ENCODE assay signal across 10 cellular contexts in genomic region chr17:69870091-69870530, GRCh38.
DNase-seq lines count a peak whose midpoint lies in the region; ATAC-seq, FAIRE-seq and TF ChIP-seq lines count a peak whose summit lies in the region.
"Had no signal": no experiment of that assay in that cellular context is flagged by ENCODE, and none has a peak within 500 bp of the region (broad histone marks: within the 10 kb centered on the region; RNA-seq: fewer than 3 reads in every experiment).

No MANE protein-coding gene starts in this region.

- H2AFZ ChIP-seq in OCI-LY7 (ENCODE audit: low read length) (no peak overlapping the region), keratinocyte (ENCODE audit: control insufficient read depth, low read length) (no peak overlapping the region)

- no peaks in the 10 kb centered on the region for H3K36me3 Mint-ChIP-seq in activated CD4-positive, alpha-beta memory T cell treated with anti-CD3 and anti-CD28 coated beads for 36 hours
- no peaks in the 10 kb centered on the region for H3K36me3 Mint-ChIP-seq in activated CD8-positive, alpha-beta T cell treated with anti-CD3 and anti-CD28 coated beads, Interleukin-2, amount 10 ng/mL, durations not matched to agents 7 days and 5 days (ENCODE audit: low read depth)
- H3K36me3 Mint-ChIP-seq in T-helper 2 cell treated with Interferon-gamma antibody and Interleukin-4, amounts not matched to agents 5 μg/mL and 100 μg/mL, for 36 hours (ENCODE audit: low read depth), result no peaks in the 10 kb centered on the region

- no TSS peak for BruUV-seq in OCI-LY7 (replicated peaks; lab: Mats Ljungman, UMichigan)

- H4K20me1 ChIP-seq in OCI-LY7 (ENCODE audit: insufficient read depth, low read length) (no peaks in the 10 kb centered on the region), keratinocyte (ENCODE audit: control insufficient read depth, extremely low read depth, insufficient read depth, low read length) (no peaks in the 10 kb centered on the region)

- H3K27me3 ChIP-seq in keratinocyte (ENCODE audit: control insufficient read depth, extremely low read depth, insufficient read depth, low read length), result no peaks in the 10 kb centered on the region
- H3K27me3 ChIP-seq: suprapubic skin had no signal

- intact Hi-C loops in OCI-LY7 (cut with micrococcal nuclease; ENCODE audit: unreplicated experiment), result no loop called here
- intact Hi-C loops in activated CD4-positive, alpha-beta memory T cell treated with anti-CD3 and anti-CD28 coated beads for 36 hours (cut with micrococcal nuclease), result no loop called here

- no peaks in the 10 kb centered on the region for H3K27me3 Mint-ChIP-seq in activated CD4-positive, alpha-beta memory T cell treated with anti-CD3 and anti-CD28 coated beads for 36 hours
- no peaks in the 10 kb centered on the region for H3K27me3 Mint-ChIP-seq in activated CD8-positive, alpha-beta T cell treated with anti-CD3 and anti-CD28 coated beads, Interleukin-2, amount 10 ng/mL, durations not matched to agents 7 days and 5 days (ENCODE audit: low read depth)
- H3K27me3 Mint-ChIP-seq in T-helper 2 cell treated with Interferon-gamma antibody and Interleukin-4, amounts not matched to agents 5 μg/mL and 100 μg/mL, for 36 hours (ENCODE audit: low read depth), result no peaks in the 10 kb centered on the region
- H3K27me3 Mint-ChIP-seq: activated naive CD8-positive, alpha-beta T cell treated with anti-CD3 and anti-CD28 coated beads, Interleukin-2, amount 50 U/mL, for 24 hours had no signal

- H3K9ac ChIP-seq in keratinocyte (ENCODE audit: control insufficient read depth, extremely low read depth, insufficient read depth, low read length), result no peak overlapping the region

- H3K9me1 ChIP-seq in keratinocyte (ENCODE audit: control insufficient read depth, extremely low read depth, insufficient read depth, low read length), result no peaks in the 10 kb centered on the region

- H3K27ac ChIP-seq in OCI-LY7 (ENCODE audit: low read depth, low read length, poor library complexity, severe bottlenecking) (no peak overlapping the region), keratinocyte (ENCODE audit: control insufficient read depth, insufficient read depth, low read length) (no peak overlapping the region)
- H3K27ac ChIP-seq: suprapubic skin had no signal

- POLR2A ChIA-PET in OCI-LY7 (lab: Charles Lee), result interaction anchor here (0.6 to 1.7 kb wide), 6 partner anchors 11 to 450 kb away, joined by 3 to 8 read pairs (median 4); no protein-coding TSS in a partner anchor
- POLR2A ChIA-PET in activated CD4-positive, alpha-beta memory T cell treated with anti-CD3 and anti-CD28 coated beads for 36 hours (lab: Charles Lee), result no interaction called here
- POLR2A ChIA-PET in activated CD8-positive, alpha-beta T cell treated with anti-CD3 and anti-CD28 coated beads, Interleukin-2, amount 10 ng/mL, durations not matched to agents 7 days and 5 days (lab: Charles Lee), result no interaction called here

- H3K4me3 ChIP-seq in OCI-LY7 (ENCODE audit: low read depth, low read length, poor library complexity, severe bottlenecking), result no peak overlapping the region
- no peak overlapping the region for H3K4me3 ChIP-seq in keratinocyte (ENCODE audit: control insufficient read depth in 2 of 3, extremely low read depth in 1 of 3, insufficient read depth in 2 of 3, low read depth in 1 of 3, low read length in 3 of 3)
- H3K4me3 ChIP-seq: suprapubic skin had no signal

- H3K79me2 ChIP-seq in OCI-LY7 (ENCODE audit: insufficient read depth, low read depth, low read length), result no peaks in the 10 kb centered on the region
- no peaks in the 10 kb centered on the region for H3K79me2 ChIP-seq in keratinocyte (ENCODE audit: control insufficient read depth, insufficient read depth, low read length)

- ATAC-seq in GM18517 (IDR thresholded peaks at IDR 0.05; ENCODE audit: unreplicated experiment), result peak; percentile 43
- peak; percentile 65 for ATAC-seq in HG02642 (IDR thresholded peaks at IDR 0.05; ENCODE audit: poor library complexity, unreplicated experiment)
- no peak for ATAC-seq in activated CD8-positive, alpha-beta T cell treated with anti-CD3 and anti-CD28 coated beads, Interleukin-2, amount 10 ng/mL, durations not matched to agents 7 days and 5 days
- ATAC-seq: activated naive CD8-positive, alpha-beta T cell treated with anti-CD3 and anti-CD28 coated beads, Interleukin-2, amount 50 U/mL, for 24 hours had no signal

- H3K4me2 ChIP-seq in OCI-LY7 (ENCODE audit: low read length) (no peak overlapping the region), keratinocyte (ENCODE audit: control insufficient read depth, extremely low read depth, insufficient read depth, low read depth, low read length) (peak overlapping the region; percentile 1)

- TF ChIP-seq CTCF in OCI-LY7 (conservative IDR thresholded peaks at IDR 0.05; ENCODE audit: low read length) (no peak), keratinocyte (optimal IDR thresholded peaks at IDR 0.05 in 1 of 3, IDR thresholded peaks at IDR 0.05 in 1 of 3, conservative IDR thresholded peaks at IDR 0.05 in 1 of 3; ENCODE audit: extremely low read depth in 1 of 3, insufficient read depth in 2 of 3, low read length in 3 of 3) (no peak)

- no peaks in the 10 kb centered on the region for H3K4me1 Mint-ChIP-seq in activated CD4-positive, alpha-beta memory T cell treated with anti-CD3 and anti-CD28 coated beads for 36 hours (ENCODE audit: low read depth)
- no peaks in the 10 kb centered on the region for H3K4me1 Mint-ChIP-seq in activated CD8-positive, alpha-beta T cell treated with anti-CD3 and anti-CD28 coated beads, Interleukin-2, amount 10 ng/mL, durations not matched to agents 7 days and 5 days (ENCODE audit: low read depth)
- no peaks in the 10 kb centered on the region for H3K4me1 Mint-ChIP-seq in T-helper 2 cell treated with Interferon-gamma antibody and Interleukin-4, amounts not matched to agents 5 μg/mL and 100 μg/mL, for 36 hours (ENCODE audit: low read depth)
- H3K4me1 Mint-ChIP-seq: activated naive CD8-positive, alpha-beta T cell treated with anti-CD3 and anti-CD28 coated beads, Interleukin-2, amount 50 U/mL, for 24 hours had no signal

- no peaks in the 10 kb centered on the region for H3K36me3 ChIP-seq in OCI-LY7 (ENCODE audit: insufficient read depth, low read length)
- H3K36me3 ChIP-seq in keratinocyte (ENCODE audit: control insufficient read depth in 2 of 2, extremely low read depth in 1 of 2, insufficient read depth in 2 of 2, low read length in 2 of 2), result no peaks in the 10 kb centered on the region
- H3K36me3 ChIP-seq: suprapubic skin had no signal

- no peaks in the 10 kb centered on the region for H3K9me3 ChIP-seq in OCI-LY7 (ENCODE audit: low read length)
- no peaks in the 10 kb centered on the region for H3K9me3 ChIP-seq in keratinocyte (ENCODE audit: control insufficient read depth, low read depth, low read length)
- H3K9me3 ChIP-seq: suprapubic skin had no signal

- CTCF ChIA-PET in OCI-LY7 (lab: Charles Lee; ENCODE audit: unreplicated experiment), result no interaction called here
- CTCF ChIA-PET in activated CD4-positive, alpha-beta memory T cell treated with anti-CD3 and anti-CD28 coated beads for 36 hours (lab: Charles Lee), result no interaction called here
- CTCF ChIA-PET in activated CD8-positive, alpha-beta T cell treated with anti-CD3 and anti-CD28 coated beads, Interleukin-2, amount 10 ng/mL, durations not matched to agents 7 days and 5 days (lab: Charles Lee), result no interaction called here

- dilution Hi-C loops in keratinocyte (cut with MboI; ENCODE audit: extremely low pct_ligation_motif_present, low sequenced_read_pairs), result no loop called here

- no peaks in the 10 kb centered on the region for H3K9me2 ChIP-seq in OCI-LY7 (ENCODE audit: insufficient read depth, low read length)

- peaks cover 12% of the 10 kb centered on the region for H3K9me3 Mint-ChIP-seq in activated CD4-positive, alpha-beta memory T cell treated with anti-CD3 and anti-CD28 coated beads for 36 hours
- H3K9me3 Mint-ChIP-seq in activated CD8-positive, alpha-beta T cell treated with anti-CD3 and anti-CD28 coated beads, Interleukin-2, amount 10 ng/mL, durations not matched to agents 7 days and 5 days (ENCODE audit: insufficient read depth), result peaks cover 3% of the 10 kb centered on the region
- peaks cover 13% of the 10 kb centered on the region for H3K9me3 Mint-ChIP-seq in T-helper 2 cell treated with Interferon-gamma antibody and Interleukin-4, amounts not matched to agents 5 μg/mL and 100 μg/mL, for 36 hours

- no peak overlapping the region for H3K27ac Mint-ChIP-seq in activated CD4-positive, alpha-beta memory T cell treated with anti-CD3 and anti-CD28 coated beads for 36 hours
- H3K27ac Mint-ChIP-seq in activated CD8-positive, alpha-beta T cell treated with anti-CD3 and anti-CD28 coated beads, Interleukin-2, amount 10 ng/mL, durations not matched to agents 7 days and 5 days, result no peak overlapping the region
- H3K27ac Mint-ChIP-seq in T-helper 2 cell treated with Interferon-gamma antibody and Interleukin-4, amounts not matched to agents 5 μg/mL and 100 μg/mL, for 36 hours, result no peak overlapping the region
- H3K27ac Mint-ChIP-seq: activated naive CD8-positive, alpha-beta T cell treated with anti-CD3 and anti-CD28 coated beads, Interleukin-2, amount 50 U/mL, for 24 hours had no signal

- FAIRE-seq in keratinocyte (lab: Jason Lieb, UNC), result peak; percentile 52

- DNase-seq in OCI-LY7 (ENCODE audit: low spot score) (peak; percentile 6), keratinocyte (ENCODE audit: low read depth, low spot score) (peak; percentile 30), COR-L47 (lab: John Stamatoyannopoulos, UW) (no peak)
- DNase-seq in activated CD4-positive, alpha-beta memory T cell treated with anti-CD3 and anti-CD28 coated beads for 36 hours, result no peak
- no peak for DNase-seq in activated CD8-positive, alpha-beta T cell treated with anti-CD3 and anti-CD28 coated beads, Interleukin-2, amount 10 ng/mL, durations not matched to agents 7 days and 5 days
- DNase-seq in T-helper 2 cell treated with Interferon-gamma antibody and Interleukin-4, amounts not matched to agents 5 μg/mL and 100 μg/mL, for 36 hours (ENCODE audit: low spot score), result no peak
- DNase-seq: activated naive CD8-positive, alpha-beta T cell treated with anti-CD3 and anti-CD28 coated beads, Interleukin-2, amount 50 U/mL, for 24 hours had no signal

- H3K4me3 Mint-ChIP-seq in activated CD4-positive, alpha-beta memory T cell treated with anti-CD3 and anti-CD28 coated beads for 36 hours, result no peak overlapping the region
- H3K4me3 Mint-ChIP-seq in activated CD8-positive, alpha-beta T cell treated with anti-CD3 and anti-CD28 coated beads, Interleukin-2, amount 10 ng/mL, durations not matched to agents 7 days and 5 days, result no peak overlapping the region
- no peak overlapping the region for H3K4me3 Mint-ChIP-seq in T-helper 2 cell treated with Interferon-gamma antibody and Interleukin-4, amounts not matched to agents 5 μg/mL and 100 μg/mL, for 36 hours
- H3K4me3 Mint-ChIP-seq: activated naive CD8-positive, alpha-beta T cell treated with anti-CD3 and anti-CD28 coated beads, Interleukin-2, amount 50 U/mL, for 24 hours had no signal

- H3K4me1 ChIP-seq in OCI-LY7 (ENCODE audit: insufficient read depth, low read length, poor library complexity, severe bottlenecking) (no peaks in the 10 kb centered on the region), keratinocyte (ENCODE audit: control insufficient read depth, extremely low read depth, insufficient read depth, low read length) (peaks cover 32% of the 10 kb centered on the region)

Comparison
In these comparisons a context has a peak if more than half of its experiments do, and no peak if none do; other contexts are left out.
1. DNase-seq: peak in OCI-LY7 (single experiment) and keratinocyte (single experiment); none in activated CD4-positive, alpha-beta memory T cell treated with anti-CD3 and anti-CD28 coated beads for 36 hours (single experiment), activated CD8-positive, alpha-beta T cell treated with anti-CD3 and anti-CD28 coated beads, Interleukin-2, amount 10 ng/mL, durations not matched to agents 7 days and 5 days (single experiment), T-helper 2 cell treated with Interferon-gamma antibody and Interleukin-4, amounts not matched to agents 5 μg/mL and 100 μg/mL, for 36 hours (single experiment) and COR-L47 (single experiment).